10 cellular contexts compared by ENCODE assay signal in genomic region chr6:32008616-32009015, GRCh38. TPM values are rescaled to one million over a fixed set of nuclear protein-coding genes. Genes with fewer than 3 reads are reported as not detected.
DNase-seq lines count a peak whose midpoint lies in the region; ATAC-seq, FAIRE-seq and TF ChIP-seq lines count a peak whose summit lies in the region.
"Not testable (repeated sequence)": the region's sequence is repeated elsewhere in the genome, so short reads cannot be mapped to it uniquely, and the experiment has no call there.
"Had no signal": no experiment of that assay in that cellular context is flagged by ENCODE, and none has a peak within 500 bp of the region (broad histone marks: within the 10 kb centered on the region; RNA-seq: fewer than 3 reads in every experiment).

No MANE protein-coding gene starts in this region.

- intact Hi-C loops in A673 (cut with micrococcal nuclease; ENCODE audit: unreplicated experiment), result not testable (repeated sequence)

- TF ChIP-seq CTCF in A673 (conservative IDR thresholded peaks at IDR 0.05; ENCODE audit: low read depth, low read length); bronchial epithelial cell (IDR thresholded peaks at IDR 0.05; ENCODE audit: insufficient read depth, low read length, severe bottlenecking); osteoblast (IDR thresholded peaks at IDR 0.05; ENCODE audit: extremely low read depth, low read depth, low read length): not testable (repeated sequence)

- CTCF ChIA-PET in A673 (lab: Charles Lee); activated CD8-positive, alpha-beta memory T cell treated with anti-CD3 and anti-CD28 coated beads, Interleukin-2, amount 10 ng/mL, durations not matched to agents 7 days and 5 days (lab: Charles Lee): not testable (repeated sequence)

- POLR2A ChIA-PET in A673 (lab: Charles Lee; ENCODE audit: low non-redundant PET), result not testable (repeated sequence)

- not testable (repeated sequence) for H3K4me1 Mint-ChIP-seq in activated CD8-positive, alpha-beta memory T cell treated with anti-CD3 and anti-CD28 coated beads, Interleukin-2, amount 10 ng/mL, durations not matched to agents 7 days and 5 days

- not testable (repeated sequence) for H3K79me2 ChIP-seq in GM23248 (ENCODE audit: insufficient read depth); osteoblast (ENCODE audit: insufficient read depth, low read length)

- H3K9me2 ChIP-seq in GM23248 (ENCODE audit: insufficient read depth), result not testable (repeated sequence)

- peak; percentile 18 for FAIRE-seq in bronchial epithelial cell (lab: Jason Lieb, UNC)

- not testable (repeated sequence) for H3K27ac ChIP-seq in A673 (ENCODE audit: low read depth, low read length, poor library complexity, severe bottlenecking); GM23248; osteoblast (ENCODE audit: low read depth, low read length)

- not testable (repeated sequence) for H3K27me3 Mint-ChIP-seq in activated CD8-positive, alpha-beta memory T cell treated with anti-CD3 and anti-CD28 coated beads, Interleukin-2, amount 10 ng/mL, durations not matched to agents 7 days and 5 days

- H3K9ac ChIP-seq in GM23248, result not testable (repeated sequence)

- not testable (repeated sequence) for H3K4me1 ChIP-seq in A673 (ENCODE audit: insufficient read depth, low read length, poor library complexity, severe bottlenecking); GM23248 (ENCODE audit: insufficient read depth); osteoblast (ENCODE audit: insufficient read depth, low read length)

- not testable (repeated sequence) for H3K36me3 Mint-ChIP-seq in activated CD8-positive, alpha-beta memory T cell treated with anti-CD3 and anti-CD28 coated beads, Interleukin-2, amount 10 ng/mL, durations not matched to agents 7 days and 5 days

- H3F3A ChIP-seq in GM23248 (ENCODE audit: insufficient read depth), result not testable (repeated sequence)

- H3K4me3 Mint-ChIP-seq in activated CD8-positive, alpha-beta memory T cell treated with anti-CD3 and anti-CD28 coated beads, Interleukin-2, amount 10 ng/mL, durations not matched to agents 7 days and 5 days, result not testable (repeated sequence)

- BruUV-seq in A673 (replicated peaks; lab: Mats Ljungman, UMichigan), result not testable (repeated sequence)

- not testable (repeated sequence) for H4K20me1 ChIP-seq in GM23248 (ENCODE audit: insufficient read depth); osteoblast (ENCODE audit: insufficient read depth, low read length)

- not testable (repeated sequence) for H3K4me2 ChIP-seq in GM23248 (ENCODE audit: unreplicated experiment); osteoblast (ENCODE audit: insufficient read depth, low read length)

- not testable (repeated sequence) for H3K9me3 Mint-ChIP-seq in activated CD8-positive, alpha-beta memory T cell treated with anti-CD3 and anti-CD28 coated beads, Interleukin-2, amount 10 ng/mL, durations not matched to agents 7 days and 5 days (ENCODE audit: low read depth)

- in situ Hi-C loops in GM23248 (cut with MboI), result not testable (repeated sequence)

- 35 to 38% methylated on average over 6 to 7 of the region's 12 CpGs for WGBS in GM23248 (ENCODE audit: low coverage in 1 of 2, low lambda C conversion rate in 2 of 2, missing lambda C conversion rate in 2 of 2), 2 experiments

- not testable (repeated sequence) for ATAC-seq in activated CD8-positive, alpha-beta memory T cell treated with anti-CD3 and anti-CD28 coated beads, Interleukin-2, amount 10 ng/mL, durations not matched to agents 7 days and 5 days

- H3K36me3 ChIP-seq in A673 (ENCODE audit: insufficient read depth, low read length, poor library complexity, severe bottlenecking); GM23248 (ENCODE audit: low read depth); bronchial epithelial cell (ENCODE audit: control insufficient read depth, insufficient read depth, low read length); osteoblast (ENCODE audit: insufficient read depth, low read length): not testable (repeated sequence)

- not testable (repeated sequence) for H2AFZ ChIP-seq in GM23248; osteoblast (ENCODE audit: low read length)

- DNase-seq in A673 (ENCODE audit: low spot score) (peak; percentile 53), GM23248 (peak; percentile 0), NCI-H82 treated with DMSO at 0.1 percent for 48 hours (lab: John Stamatoyannopoulos, UW; ENCODE audit: unreplicated experiment) (peak; percentile 35), iPS-NIHi7 (ENCODE audit: extremely low spot score) (peak; percentile 2), osteoblast (ENCODE audit: insufficient read length, low spot score, missing footprints) (peak; percentile 11)
- DNase-seq in activated CD8-positive, alpha-beta memory T cell treated with anti-CD3 and anti-CD28 coated beads, Interleukin-2, amount 10 ng/mL, durations not matched to agents 7 days and 5 days, result peak; percentile 22
- not testable (repeated sequence) for DNase-seq in bronchial epithelial cell (ENCODE audit: low read depth)

- H3K9me3 ChIP-seq in A673 (ENCODE audit: low read depth, low read length, poor library complexity, severe bottlenecking); GM23248 (ENCODE audit: low read depth); osteoblast (ENCODE audit: low read depth, low read length): not testable (repeated sequence)

- not testable (repeated sequence) for H3K27me3 ChIP-seq in A673 (replicated peaks; ENCODE audit: insufficient read depth, low read depth, low read length, poor library complexity); GM23248 (replicated peaks; ENCODE audit: insufficient read depth); bronchial epithelial cell (ENCODE audit: control insufficient read depth, insufficient read depth, low read length); osteoblast (ENCODE audit: insufficient read depth, low read length)

- H3K4me3 ChIP-seq in A673 (ENCODE audit: low read depth, low read length, poor library complexity, severe bottlenecking); GM23248; bronchial epithelial cell (ENCODE audit: low read depth, low read length); osteoblast (ENCODE audit: insufficient read depth, low read length): not testable (repeated sequence)

- H3K27ac Mint-ChIP-seq in activated CD8-positive, alpha-beta memory T cell treated with anti-CD3 and anti-CD28 coated beads, Interleukin-2, amount 10 ng/mL, durations not matched to agents 7 days and 5 days, result not testable (repeated sequence)

RNA-seq across cellular contexts. Expression of gene C4B, which starts 6.0 kb away (rescaled TPM):
- total RNA-seq in A673 (2021) (2.2 and 2.3 TPM in 2 replicates), bronchial epithelial cell (1.6 and 2.6 TPM in 2 replicates), osteoblast (4.1 and 6.5 TPM in 2 replicates)
- 4.5 and 6.4 TPM in 2 replicates for total RNA-seq in GM23248 (2014; rRNA removed; shearing (Covaris generic))
- polyA plus RNA-seq in GM23248 (2016; fragmentation: Nextera tagmentation; extraction: Ambion mirVana), result 1.1 and 2.6 TPM in 2 replicates
- 1 to 10 TPM; 3.5 to 5.5 TPM for total RNA-seq in activated CD8-positive, alpha-beta memory T cell treated with anti-CD3 and anti-CD28 coated beads, Interleukin-2, amount 10 ng/mL, durations not matched to agents 7 days and 5 days

RNA-seq across cellular contexts. Expression of gene C4A, which starts 26.8 kb away (rescaled TPM):
- total RNA-seq in A673 (2021) (4.6 TPM in 2 replicates), bronchial epithelial cell (1.2 and 1.8 TPM in 2 replicates), osteoblast (7.2 and 8.3 TPM in 2 replicates)
- 4.8 and 5.3 TPM in 2 replicates for total RNA-seq in GM23248 (2014; rRNA removed; shearing (Covaris generic))
- 1.3 and 2.4 TPM in 2 replicates for polyA plus RNA-seq in GM23248 (2016; fragmentation: Nextera tagmentation; extraction: Ambion mirVana)
- total RNA-seq in activated CD8-positive, alpha-beta memory T cell treated with anti-CD3 and anti-CD28 coated beads, Interleukin-2, amount 10 ng/mL, durations not matched to agents 7 days and 5 days, result 1 to 10 TPM; 2.3 to 3.4 TPM
- total RNA-seq: HT1080 had no signal

RNA-seq across cellular contexts. Expression of gene CYP21A2, which starts 29.6 kb away (rescaled TPM):
- 0.15 TPM in 1 of 2 replicates, not detected in the other for total RNA-seq in A673 (2021)
- total RNA-seq in GM23248 (2014; rRNA removed; shearing (Covaris generic)), result not detected in 2 replicates
- polyA plus RNA-seq in GM23248 (2016; fragmentation: Nextera tagmentation; extraction: Ambion mirVana), result not detected in 2 replicates
- total RNA-seq in activated CD8-positive, alpha-beta memory T cell treated with anti-CD3 and anti-CD28 coated beads, Interleukin-2, amount 10 ng/mL, durations not matched to agents 7 days and 5 days, result under 1 TPM in 1 of 2 experiments, not detected in 1; 0.15 TPM
- under 0.01 TPM in 1 of 2 replicates, not detected in the other for total RNA-seq in bronchial epithelial cell
- under 0.01 and 0.72 TPM in 2 replicates for total RNA-seq in osteoblast
- total RNA-seq: HT1080, OCI-LY7, SJCRH30 had no signal

RNA-seq across cellular contexts. Expression of gene DXO, which starts 36.7 kb away (rescaled TPM):
- 35.6 and 37.2 TPM in 2 replicates for total RNA-seq in A673 (2021)
- total RNA-seq in GM23248 (2014; rRNA removed; shearing (Covaris generic)), result 24.2 and 31.0 TPM in 2 replicates
- 23.3 and 26.6 TPM in 2 replicates for polyA plus RNA-seq in GM23248 (2016; fragmentation: Nextera tagmentation; extraction: Ambion mirVana)
- 10 to 100 TPM; 17.4 to 18.7 TPM for total RNA-seq in activated CD8-positive, alpha-beta memory T cell treated with anti-CD3 and anti-CD28 coated beads, Interleukin-2, amount 10 ng/mL, durations not matched to agents 7 days and 5 days
- total RNA-seq in bronchial epithelial cell, result 8.4 and 12.2 TPM in 2 replicates
- 16.8 and 18.1 TPM in 2 replicates for total RNA-seq in osteoblast

RNA-seq across cellular contexts. Expression of gene SKIC2, which starts 49.6 kb away (rescaled TPM):
- total RNA-seq in A673 (2021) (64.2 and 71.3 TPM in 2 replicates), bronchial epithelial cell (44.8 and 48.0 TPM in 2 replicates), osteoblast (42.0 and 46.0 TPM in 2 replicates)
- total RNA-seq in GM23248 (2014; rRNA removed; shearing (Covaris generic)), result 54.9 and 65.4 TPM in 2 replicates
- 46.9 and 47.7 TPM in 2 replicates for polyA plus RNA-seq in GM23248 (2016; fragmentation: Nextera tagmentation; extraction: Ambion mirVana)
- total RNA-seq in activated CD8-positive, alpha-beta memory T cell treated with anti-CD3 and anti-CD28 coated beads, Interleukin-2, amount 10 ng/mL, durations not matched to agents 7 days and 5 days, result 10 to 100 TPM; 88.2 to 93.2 TPM
